Comparison of ENCODE assay signal across 8 cellular contexts in the genomic region with DNA sequence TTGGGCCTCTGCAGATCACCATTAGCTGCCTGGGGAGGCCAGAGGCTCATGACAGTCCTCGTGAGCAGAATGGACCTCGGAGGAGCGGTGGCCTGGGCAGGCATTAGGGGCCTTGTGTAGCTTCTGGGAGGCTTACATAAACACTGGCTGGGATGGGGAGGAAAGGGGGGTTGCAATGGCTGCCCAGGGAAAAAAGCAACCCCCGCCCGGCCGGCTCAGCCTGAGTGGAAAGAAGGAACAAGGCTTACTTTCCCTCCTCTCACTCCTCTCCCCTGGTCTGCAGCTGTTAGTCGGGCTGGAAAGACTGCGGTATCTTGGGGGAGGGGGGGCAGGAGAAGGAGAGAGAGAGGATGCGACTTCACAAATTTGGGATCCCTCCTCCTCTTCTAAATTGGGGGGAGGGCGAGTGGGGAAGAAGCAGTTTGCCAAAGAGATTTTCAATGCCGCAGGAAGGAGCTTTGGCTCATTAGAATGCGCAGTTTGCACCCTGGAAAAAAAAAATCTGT. TPM values are rescaled to one million over a fixed set of nuclear protein-coding genes. Genes with fewer than 3 reads are reported as not detected.
DNase-seq lines count a peak whose midpoint lies in the region; ATAC-seq, FAIRE-seq and TF ChIP-seq lines count a peak whose summit lies in the region.

No MANE protein-coding gene starts in this region.

- TF ChIP-seq CTCF in CD14-positive monocyte (IDR thresholded peaks at IDR 0.05): no peak
- no peak for TF ChIP-seq CTCF in progenitor cell of endocrine pancreas (IDR thresholded peaks at IDR 0.05; ENCODE audit: unreplicated experiment)

- H3K9me3 Mint-ChIP-seq in CD14-positive monocyte (peaks cover 0 to 3% (median 0%) of the 10 kb centered on the region in 7 donors), progenitor cell of endocrine pancreas (ENCODE audit: low read depth) (no peaks in the 10 kb centered on the region)

- H3K27me3 Mint-ChIP-seq in CD14-positive monocyte (ENCODE audit: low read depth in 3 of 3) (peaks cover 0 to 9% (median 0%) of the 10 kb centered on the region in 3 donors), progenitor cell of endocrine pancreas (peaks cover 17% of the 10 kb centered on the region)

- H3K9ac ChIP-seq in SK-N-MC (ENCODE audit: insufficient read length): peak overlapping the region; percentile 39

- DNase-seq in CD14-positive monocyte (ENCODE audit: low spot score) (no peak), SK-N-MC (ENCODE audit: low read depth, low spot score) (no peak), hippocampal formation (lab: John Stamatoyannopoulos, UW) (peak; percentile 49 to 59), progenitor cell of endocrine pancreas (ENCODE audit: low spot score, unreplicated experiment) (no peak), GM19239 (ENCODE audit: insufficient read length, low spot score) (no peak)
- DNase-seq in stimulated activated CD4-positive, alpha-beta T cell treated with anti-CD3 and anti-CD28 coated beads, Interleukin-4, amount 100 ng/mL, for 4 hours: no peak

- H3K36me3 ChIP-seq in SK-N-MC (ENCODE audit: insufficient read depth, low read length): no peaks in the 10 kb centered on the region

- H3K4me1 Mint-ChIP-seq in CD14-positive monocyte: peaks cover 79% of the 10 kb centered on the region
- H3K4me1 Mint-ChIP-seq in progenitor cell of endocrine pancreas (ENCODE audit: low read depth): peaks cover 63% of the 10 kb centered on the region

- peak overlapping the region; percentile 56 for H3K4me3 ChIP-seq in SK-N-MC

- H3K4me3 Mint-ChIP-seq in CD14-positive monocyte (peak overlapping the region; percentile 66 to 84), progenitor cell of endocrine pancreas (ENCODE audit: low read depth) (no peak overlapping the region)

- no peak for FAIRE-seq in GM19239 (lab: Jason Lieb, UNC)

- no peak for ATAC-seq in GM18517 (IDR thresholded peaks at IDR 0.05; ENCODE audit: unreplicated experiment)
- ATAC-seq in GM18511 (IDR thresholded peaks at IDR 0.05; ENCODE audit: unreplicated experiment): no peak

- intact Hi-C loops in CD14-positive monocyte (cut with micrococcal nuclease): loop anchor here in 1 of 2 donors (1.0 kb wide), 1 partner anchor 11 kb away; no protein-coding TSS in a partner anchor

- no peaks in the 10 kb centered on the region for H3K36me3 Mint-ChIP-seq in CD14-positive monocyte
- no peaks in the 10 kb centered on the region for H3K36me3 Mint-ChIP-seq in progenitor cell of endocrine pancreas (ENCODE audit: insufficient read depth)

- H3K27ac Mint-ChIP-seq in CD14-positive monocyte: peak overlapping the region in 6 of 7 donors; percentile 67 to 97 (median 95)
- peak overlapping the region; percentile 35 for H3K27ac Mint-ChIP-seq in progenitor cell of endocrine pancreas

- H3K9me3 ChIP-seq in SK-N-MC (ENCODE audit: low read depth, low read length): no peaks in the 10 kb centered on the region

- H3K27ac ChIP-seq in SK-N-MC: peak overlapping the region; percentile 97

RNA-seq across cellular contexts. Expression of a gene that starts 6.4 kb away (rescaled TPM):
- polyA plus RNA-seq in CD14-positive monocyte: under 1 TPM; 0.28 to 0.31 TPM
- 2.4 and 2.6 TPM in 2 replicates for total RNA-seq in progenitor cell of endocrine pancreas

RNA-seq across cellular contexts. Expression of a gene that starts 15.0 kb away (rescaled TPM):
- polyA plus RNA-seq in CD14-positive monocyte: 10 to 100 TPM in 1 of 2 donors, 1 to 10 TPM in 1; 10.0 to 11.4 TPM
- total RNA-seq in progenitor cell of endocrine pancreas: 137 and 143 TPM in 2 replicates

RNA-seq across cellular contexts. Expression of a gene that starts 33.5 kb away (rescaled TPM):
- polyA plus RNA-seq in CD14-positive monocyte: 10 to 100 TPM; 19.0 to 30.2 TPM
- 121 and 122 TPM in 2 replicates for total RNA-seq in progenitor cell of endocrine pancreas

RNA-seq across cellular contexts. Expression of a gene that starts 44.0 kb away (rescaled TPM):
- 1 to 10 TPM; 2.5 to 3.8 TPM for polyA plus RNA-seq in CD14-positive monocyte
- total RNA-seq in progenitor cell of endocrine pancreas: 21.3 and 25.0 TPM in 2 replicates

RNA-seq across cellular contexts. Expression of a gene that starts 52.6 kb away (rescaled TPM):
- 10 to 100 TPM; 24.9 to 34.1 TPM for polyA plus RNA-seq in CD14-positive monocyte
- total RNA-seq in progenitor cell of endocrine pancreas: 143 and 161 TPM in 2 replicates

Comparison
In these comparisons a context has a peak if more than half of its experiments do, and no peak if none do; other contexts are left out.
1. DNase-seq: peak in hippocampal formation (2 of 2); none in CD14-positive monocyte (single experiment), SK-N-MC (single experiment), progenitor cell of endocrine pancreas (single experiment), stimulated activated CD4-positive, alpha-beta T cell treated with anti-CD3 and anti-CD28 coated beads, Interleukin-4, amount 100 ng/mL, for 4 hours (0 of 2) and GM19239 (single experiment).